ENCODE assay signal across 20 cellular contexts in the genomic region with DNA sequence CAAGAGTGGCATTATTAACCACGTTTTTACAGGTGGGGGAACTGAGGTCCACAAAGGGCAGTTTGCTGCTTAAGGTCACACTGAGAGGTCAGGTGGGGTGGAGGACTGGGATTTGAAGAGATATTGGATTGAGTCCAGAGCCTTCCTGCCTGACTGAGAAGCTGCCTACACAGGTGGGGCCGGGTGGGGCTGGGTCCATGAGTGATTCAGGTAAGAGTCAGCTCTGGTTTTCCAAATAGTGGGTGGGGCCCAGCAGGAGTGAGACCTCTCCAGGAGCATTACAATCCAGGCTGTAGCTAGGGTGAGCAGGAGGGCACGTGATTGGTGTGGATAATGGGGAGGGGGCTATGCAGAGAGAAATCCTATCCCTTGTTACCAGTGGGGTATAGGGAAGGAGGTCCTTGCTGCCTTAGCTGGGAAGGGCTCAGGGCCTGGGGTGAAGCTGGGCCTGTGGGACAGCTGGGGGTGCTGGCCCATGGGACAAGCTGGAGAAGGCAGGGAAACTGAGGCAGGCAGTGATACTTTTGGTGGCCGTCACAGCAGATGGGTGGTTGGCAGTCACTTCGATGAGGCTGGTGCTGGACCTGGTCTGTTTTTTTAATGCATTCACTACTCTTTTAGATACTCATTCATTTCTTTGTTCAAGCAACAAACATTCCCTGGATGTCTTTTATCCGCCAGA.
"Had no signal": no experiment of that assay in that cellular context is flagged by ENCODE, and none has a peak within 500 bp of the region (broad histone marks: within the 10 kb centered on the region; RNA-seq: fewer than 3 reads in every experiment).

No MANE protein-coding gene starts in this region.

- ATAC-seq: activated CD4-positive, alpha-beta T cell treated with anti-CD3 and anti-CD28 coated beads for 36 hours; heart right ventricle; naive thymus-derived CD8-positive, alpha-beta T cell; stimulated activated naive CD8-positive, alpha-beta T cell treated with anti-CD3 and anti-CD28 coated beads, Interleukin-15, amount 100 ng/mL, for 72 hours; T-cell; WTC11 had no signal

- H3K9me3 ChIP-seq: heart right ventricle, neutrophil, suprapubic skin, transverse colon had no signal

- H2AFZ ChIP-seq: parathyroid adenoma had no signal

- DNase-seq: activated CD4-positive, alpha-beta T cell treated with anti-CD3 and anti-CD28 coated beads for 36 hours; activated CD4-positive, alpha-beta T cell treated with anti-CD3 and anti-CD28 coated beads, Interleukin-2, amount 50 U/mL, for 48 hours; activated naive CD4-positive, alpha-beta T cell; activated naive CD8-positive, alpha-beta T cell treated with anti-CD3 and anti-CD28 coated beads, Interleukin-2, amount 10 ng/mL, durations not matched to agents 7 days and 5 days; amygdala; central memory CD4-positive, alpha-beta T cell; erythroblast; heart right ventricle; mesendoderm; naive thymus-derived CD8-positive, alpha-beta T cell; retina; stimulated activated CD4-positive, alpha-beta T cell treated with anti-CD3 and anti-CD28 coated beads, Interleukin-4, amount 100 ng/mL, for 1 hour; stimulated activated naive CD8-positive, alpha-beta T cell treated with anti-CD3 and anti-CD28 coated beads, Interleukin-15, amount 100 ng/mL, for 72 hours; T-cell; transverse colon had no signal

- H3K79me2 ChIP-seq: parathyroid adenoma had no signal

- H3K9ac ChIP-seq: parathyroid adenoma had no signal

- H3K36me3 ChIP-seq: heart right ventricle, neutrophil, suprapubic skin, transverse colon had no signal

- H3K27me3 ChIP-seq: suprapubic skin had no signal

- H3K27ac ChIP-seq: coronary artery, heart right ventricle, neutrophil, parathyroid adenoma had no signal

- H3K4me3 ChIP-seq: coronary artery, heart right ventricle, suprapubic skin, transverse colon had no signal
